In the genomic region with DNA sequence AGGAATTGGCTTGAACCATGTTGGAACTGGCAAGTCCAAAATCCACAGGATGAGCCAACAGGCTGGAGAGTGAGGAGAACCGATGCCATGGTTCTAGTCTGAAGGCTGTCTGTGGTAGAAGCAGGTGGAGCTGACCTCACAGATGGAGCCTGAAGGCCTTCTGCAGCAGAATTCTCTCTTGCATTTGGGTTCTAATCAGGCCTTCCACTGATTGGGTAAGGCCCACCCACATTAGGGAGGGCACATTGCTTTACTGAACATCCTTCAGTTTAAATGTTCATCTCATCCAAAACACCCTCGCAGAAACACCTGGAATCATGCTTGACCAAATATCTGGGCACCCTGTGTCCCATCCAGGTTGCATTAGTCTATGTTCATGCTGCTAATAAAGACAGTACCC, we compare ENCODE assay signal across 2 cellular contexts.
TF ChIP-seq lines count a peak whose summit lies in the region.

No MANE protein-coding gene starts in this region.

TF ChIP-seq in HEK293, 187 proteins besides CTCF, POLR2A, EP300 and RAD21 (continued from another document):
- peak; percentile 96 for TF ChIP-seq ZNF10 (tag by site-specific recombination; IDR thresholded peaks at IDR 0.05)

TF ChIP-seq in K562, 482 proteins besides CTCF, POLR2A, EP300 and RAD21:
- no peak for TF ChIP-seq PURB (CRISPR knock-in tag; IDR thresholded peaks at IDR 0.05; ENCODE audit: low read depth)
- TF ChIP-seq ZNF134 (CRISPR knock-in tag; conservative IDR thresholded peaks at IDR 0.05), result peak; percentile 97
